In the genomic region with DNA sequence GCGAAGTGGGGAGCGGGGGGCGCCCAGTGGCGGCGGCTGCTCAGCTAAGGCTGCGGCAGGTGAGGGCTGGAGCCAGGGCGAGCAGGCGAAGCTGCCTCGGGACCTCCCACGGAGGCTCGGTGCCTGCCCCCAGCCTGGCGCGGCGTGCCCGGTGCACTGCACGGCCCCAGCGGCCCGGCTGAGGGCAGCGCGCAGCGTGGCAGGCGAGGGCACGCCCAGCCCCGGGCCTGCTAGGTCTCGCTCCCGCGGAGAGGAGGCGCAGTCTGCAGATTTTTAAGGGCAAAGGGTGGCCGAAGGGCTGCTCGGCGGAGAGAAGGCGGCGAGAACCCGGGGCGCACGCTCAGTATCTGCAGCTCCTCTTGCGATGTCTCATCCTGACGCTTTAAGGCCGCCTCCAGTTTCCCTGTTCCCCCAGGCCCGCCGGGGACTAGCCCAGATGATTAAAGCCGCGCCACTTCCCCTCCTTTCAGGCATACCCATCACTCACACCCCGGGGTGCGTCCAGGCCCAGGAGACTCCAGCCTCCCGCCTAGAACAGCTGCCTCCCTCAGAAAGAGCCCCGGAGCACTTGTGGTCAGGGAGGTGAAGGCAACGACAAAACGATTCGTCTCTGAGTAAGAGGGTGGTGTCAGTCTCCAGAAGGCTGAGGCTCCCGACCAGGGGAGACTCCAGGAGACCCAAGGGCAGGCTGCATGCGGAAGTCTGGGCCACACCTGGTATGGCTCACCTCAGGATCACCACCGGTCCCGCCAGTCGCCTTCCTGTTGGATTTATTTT, we compare ENCODE assay signal across 1 cellular context.
A peak's percentile ranks its signal among the peaks of the same experiment; 100 is the strongest.
TF ChIP-seq lines count a peak whose summit lies in the region.

A gene with protein sequence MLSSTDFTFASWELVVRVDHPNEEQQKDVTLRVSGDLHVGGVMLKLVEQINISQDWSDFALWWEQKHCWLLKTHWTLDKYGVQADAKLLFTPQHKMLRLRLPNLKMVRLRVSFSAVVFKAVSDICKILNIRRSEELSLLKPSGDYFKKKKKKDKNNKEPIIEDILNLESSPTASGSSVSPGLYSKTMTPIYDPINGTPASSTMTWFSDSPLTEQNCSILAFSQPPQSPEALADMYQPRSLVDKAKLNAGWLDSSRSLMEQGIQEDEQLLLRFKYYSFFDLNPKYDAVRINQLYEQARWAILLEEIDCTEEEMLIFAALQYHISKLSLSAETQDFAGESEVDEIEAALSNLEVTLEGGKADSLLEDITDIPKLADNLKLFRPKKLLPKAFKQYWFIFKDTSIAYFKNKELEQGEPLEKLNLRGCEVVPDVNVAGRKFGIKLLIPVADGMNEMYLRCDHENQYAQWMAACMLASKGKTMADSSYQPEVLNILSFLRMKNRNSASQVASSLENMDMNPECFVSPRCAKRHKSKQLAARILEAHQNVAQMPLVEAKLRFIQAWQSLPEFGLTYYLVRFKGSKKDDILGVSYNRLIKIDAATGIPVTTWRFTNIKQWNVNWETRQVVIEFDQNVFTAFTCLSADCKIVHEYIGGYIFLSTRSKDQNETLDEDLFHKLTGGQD (minus strand): TSS at position 158 of the 777 bp plus-strand sequence. CDS start 3,476 bp downstream, outside the sequence.

TF ChIP-seq in HepG2, 621 proteins besides CTCF, POLR2A, EP300 and RAD21 (continued from another document and continues in another):
- TF ChIP-seq, protein P1, sequence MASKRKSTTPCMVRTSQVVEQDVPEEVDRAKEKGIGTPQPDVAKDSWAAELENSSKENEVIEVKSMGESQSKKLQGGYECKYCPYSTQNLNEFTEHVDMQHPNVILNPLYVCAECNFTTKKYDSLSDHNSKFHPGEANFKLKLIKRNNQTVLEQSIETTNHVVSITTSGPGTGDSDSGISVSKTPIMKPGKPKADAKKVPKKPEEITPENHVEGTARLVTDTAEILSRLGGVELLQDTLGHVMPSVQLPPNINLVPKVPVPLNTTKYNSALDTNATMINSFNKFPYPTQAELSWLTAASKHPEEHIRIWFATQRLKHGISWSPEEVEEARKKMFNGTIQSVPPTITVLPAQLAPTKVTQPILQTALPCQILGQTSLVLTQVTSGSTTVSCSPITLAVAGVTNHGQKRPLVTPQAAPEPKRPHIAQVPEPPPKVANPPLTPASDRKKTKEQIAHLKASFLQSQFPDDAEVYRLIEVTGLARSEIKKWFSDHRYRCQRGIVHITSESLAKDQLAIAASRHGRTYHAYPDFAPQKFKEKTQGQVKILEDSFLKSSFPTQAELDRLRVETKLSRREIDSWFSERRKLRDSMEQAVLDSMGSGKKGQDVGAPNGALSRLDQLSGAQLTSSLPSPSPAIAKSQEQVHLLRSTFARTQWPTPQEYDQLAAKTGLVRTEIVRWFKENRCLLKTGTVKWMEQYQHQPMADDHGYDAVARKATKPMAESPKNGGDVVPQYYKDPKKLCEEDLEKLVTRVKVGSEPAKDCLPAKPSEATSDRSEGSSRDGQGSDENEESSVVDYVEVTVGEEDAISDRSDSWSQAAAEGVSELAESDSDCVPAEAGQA (IDR thresholded peaks at IDR 0.05; ENCODE audit: low read depth), result peak; percentile 39; the same call in 1 of the 2 replicates
- TF ChIP-seq, protein P1 (CRISPR knock-in tag; IDR thresholded peaks at IDR 0.05; ENCODE audit: borderline replicate concordance), result peak; percentile 93; the same call in 1 of the 2 replicates
- TF ChIP-seq ZBTB20 (CRISPR knock-in tag; IDR thresholded peaks at IDR 0.05; ENCODE audit: borderline replicate concordance, low read depth) (peak; percentile 82; the same call in 1 of the 2 replicates), BRD4 (CRISPR knock-in tag; IDR thresholded peaks at IDR 0.05) (peak; percentile 93), ZFP90 (CRISPR knock-in tag; IDR thresholded peaks at IDR 0.05; ENCODE audit: borderline replicate concordance) (peak; percentile 91; the same call in 1 of the 2 replicates), PTBP1 (IDR thresholded peaks at IDR 0.05; ENCODE audit: low read depth, low read length, poor library complexity, severe bottlenecking) (peak; percentile 67), SOX6 (IDR thresholded peaks at IDR 0.05) (no peak), SOX6 (CRISPR knock-in tag; IDR thresholded peaks at IDR 0.05) (no peak; the same call in 1 of the 2 replicates), ATM (IDR thresholded peaks at IDR 0.05; ENCODE audit: borderline replicate concordance) (no peak), RBM22 (optimal IDR thresholded peaks at IDR 0.05; ENCODE audit: low read length) (no peak), PRMT3 (CRISPR knock-in tag; IDR thresholded peaks at IDR 0.05; ENCODE audit: borderline replicate concordance, low read depth) (no peak), SRSF4 (IDR thresholded peaks at IDR 0.05; ENCODE audit: low read depth, low read length, poor library complexity, severe bottlenecking) (no peak), ZFYVE20 (CRISPR knock-in tag; IDR thresholded peaks at IDR 0.05; ENCODE audit: borderline replicate concordance, low read depth) (peak; percentile 95), ARNT (IDR thresholded peaks at IDR 0.05) (no peak), RCOR2 (CRISPR knock-in tag; IDR thresholded peaks at IDR 0.05) (no peak), GTF3A (CRISPR knock-in tag; conservative IDR thresholded peaks at IDR 0.05) (no peak), MIER2 (CRISPR knock-in tag; IDR thresholded peaks at IDR 0.05) (peak; percentile 54; the same call in 1 of the 2 replicates), IKZF1 (IDR thresholded peaks at IDR 0.05) (no peak), ZNF138 (CRISPR knock-in tag; IDR thresholded peaks at IDR 0.05; ENCODE audit: low read depth) (peak; percentile 95; the same call in 1 of the 2 replicates), ZNF337 (CRISPR knock-in tag; IDR thresholded peaks at IDR 0.05; ENCODE audit: borderline replicate concordance, low read depth) (no peak), ZNF670 (CRISPR knock-in tag; IDR thresholded peaks at IDR 0.05; ENCODE audit: borderline replicate concordance) (no peak; the same call in 1 of the 2 replicates), ZSCAN21 (CRISPR knock-in tag; IDR thresholded peaks at IDR 0.05; ENCODE audit: borderline replicate concordance) (peak; percentile 93), ZZZ3 (CRISPR knock-in tag; IDR thresholded peaks at IDR 0.05; ENCODE audit: borderline replicate concordance) (peak; percentile 87), SRSF1 (optimal IDR thresholded peaks at IDR 0.05; ENCODE audit: low read depth, low read length) (peak; percentile 33), SMYD3 (CRISPR knock-in tag; IDR thresholded peaks at IDR 0.05) (peak; percentile 70; the same call in 1 of the 2 replicates), IRF2 (CRISPR knock-in tag; IDR thresholded peaks at IDR 0.05) (peak; percentile 80), SP2 (CRISPR knock-in tag; IDR thresholded peaks at IDR 0.05) (no peak; the same call in 1 of the 2 replicates), AGO2 (optimal IDR thresholded peaks at IDR 0.05; ENCODE audit: low read depth, low read length) (peak; percentile 93), ZNF484 (CRISPR knock-in tag; IDR thresholded peaks at IDR 0.05; ENCODE audit: borderline replicate concordance, low read depth) (no peak), ZSCAN29 (CRISPR knock-in tag; conservative IDR thresholded peaks at IDR 0.05) (peak; percentile 70; the same call in 1 of the 2 replicates)
- TF ChIP-seq, protein P2, sequence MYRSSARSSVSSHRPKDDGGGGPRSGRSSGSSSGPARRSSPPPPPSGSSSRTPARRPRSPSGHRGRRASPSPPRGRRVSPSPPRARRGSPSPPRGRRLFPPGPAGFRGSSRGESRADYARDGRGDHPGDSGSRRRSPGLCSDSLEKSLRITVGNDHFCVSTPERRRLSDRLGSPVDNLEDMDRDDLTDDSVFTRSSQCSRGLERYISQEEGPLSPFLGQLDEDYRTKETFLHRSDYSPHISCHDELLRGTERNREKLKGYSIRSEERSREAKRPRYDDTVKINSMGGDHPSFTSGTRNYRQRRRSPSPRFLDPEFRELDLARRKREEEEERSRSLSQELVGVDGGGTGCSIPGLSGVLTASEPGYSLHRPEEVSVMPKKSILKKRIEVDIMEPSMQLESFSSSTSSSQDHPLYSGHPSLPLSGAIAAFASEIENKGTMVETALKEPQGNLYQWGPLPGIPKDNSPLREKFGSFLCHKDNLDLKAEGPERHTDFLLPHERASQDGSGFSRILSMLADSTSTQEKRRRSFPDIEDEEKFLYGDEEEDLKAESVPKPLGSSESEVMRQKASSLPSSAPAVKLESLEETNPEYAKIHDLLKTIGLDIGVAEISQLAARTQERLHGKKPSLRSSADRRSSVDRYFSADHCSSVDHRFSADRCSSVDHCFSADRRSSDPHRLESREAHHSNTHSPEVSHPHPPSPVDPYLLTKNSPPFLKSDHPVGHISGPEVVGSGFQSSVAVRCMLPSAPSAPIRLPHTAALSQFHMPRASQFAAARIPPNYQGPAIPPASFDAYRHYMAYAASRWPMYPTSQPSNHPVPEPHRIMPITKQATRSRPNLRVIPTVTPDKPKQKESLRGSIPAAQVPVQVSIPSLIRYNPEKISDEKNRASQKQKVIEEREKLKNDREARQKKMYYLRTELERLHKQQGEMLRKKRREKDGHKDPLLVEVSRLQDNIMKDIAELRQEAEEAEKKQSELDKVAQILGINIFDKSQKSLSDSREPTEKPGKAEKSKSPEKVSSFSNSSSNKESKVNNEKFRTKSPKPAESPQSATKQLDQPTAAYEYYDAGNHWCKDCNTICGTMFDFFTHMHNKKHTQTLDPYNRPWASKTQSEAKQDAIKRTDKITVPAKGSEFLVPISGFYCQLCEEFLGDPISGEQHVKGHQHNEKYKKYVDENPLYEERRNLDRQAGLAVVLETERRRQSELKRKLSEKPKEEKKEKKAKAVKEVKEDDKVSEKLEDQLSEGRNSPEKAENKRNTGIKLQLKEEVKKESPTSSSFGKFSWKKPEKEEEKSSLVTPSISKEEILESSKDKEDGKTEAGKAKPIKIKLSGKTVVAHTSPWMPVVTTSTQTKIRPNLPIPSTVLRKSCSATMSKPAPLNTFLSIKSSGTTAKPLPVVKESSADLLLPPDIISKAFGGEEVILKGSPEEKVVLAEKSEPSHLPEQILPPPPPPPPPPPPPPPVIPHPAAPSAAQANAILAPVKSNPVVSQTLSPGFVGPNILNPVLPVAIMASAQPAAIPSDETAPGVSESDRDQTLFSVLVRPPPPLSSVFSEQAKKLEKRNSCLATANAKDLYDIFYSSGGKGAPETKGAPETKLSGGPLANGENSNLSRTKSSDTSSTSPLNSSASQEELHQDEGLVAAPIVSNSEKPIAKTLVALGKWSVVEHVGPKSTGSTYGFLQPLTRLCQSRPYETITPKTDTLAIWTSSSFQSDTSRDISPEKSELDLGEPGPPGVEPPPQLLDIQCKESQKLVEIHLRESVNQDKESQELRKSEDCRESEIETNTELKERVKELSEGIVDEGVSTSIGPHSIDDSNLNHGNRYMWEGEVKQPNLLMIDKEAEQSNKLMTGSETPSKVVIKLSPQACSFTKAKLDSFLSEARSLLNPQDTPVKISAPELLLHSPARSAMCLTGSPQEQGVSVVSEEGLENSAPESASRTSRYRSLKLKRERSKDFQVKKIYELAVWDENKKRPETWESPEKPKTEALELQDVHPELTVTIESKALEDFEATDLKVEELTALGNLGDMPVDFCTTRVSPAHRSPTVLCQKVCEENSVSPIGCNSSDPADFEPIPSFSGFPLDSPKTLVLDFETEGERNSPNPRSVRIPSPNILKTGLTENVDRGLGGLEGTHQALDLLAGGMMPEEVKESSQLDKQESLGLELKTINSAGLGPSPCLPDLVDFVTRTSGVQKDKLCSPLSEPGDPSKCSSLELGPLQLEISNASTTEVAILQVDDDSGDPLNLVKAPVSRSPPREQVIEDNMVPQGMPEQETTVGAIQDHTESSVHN (CRISPR knock-in tag; IDR thresholded peaks at IDR 0.05), result peak; percentile 89; the same call in 1 of the 2 replicates
- TF ChIP-seq, protein P3, sequence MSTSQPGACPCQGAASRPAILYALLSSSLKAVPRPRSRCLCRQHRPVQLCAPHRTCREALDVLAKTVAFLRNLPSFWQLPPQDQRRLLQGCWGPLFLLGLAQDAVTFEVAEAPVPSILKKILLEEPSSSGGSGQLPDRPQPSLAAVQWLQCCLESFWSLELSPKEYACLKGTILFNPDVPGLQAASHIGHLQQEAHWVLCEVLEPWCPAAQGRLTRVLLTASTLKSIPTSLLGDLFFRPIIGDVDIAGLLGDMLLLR (CRISPR knock-in tag; IDR thresholded peaks at IDR 0.05), result peak; percentile 96
- TF ChIP-seq, protein P4, sequence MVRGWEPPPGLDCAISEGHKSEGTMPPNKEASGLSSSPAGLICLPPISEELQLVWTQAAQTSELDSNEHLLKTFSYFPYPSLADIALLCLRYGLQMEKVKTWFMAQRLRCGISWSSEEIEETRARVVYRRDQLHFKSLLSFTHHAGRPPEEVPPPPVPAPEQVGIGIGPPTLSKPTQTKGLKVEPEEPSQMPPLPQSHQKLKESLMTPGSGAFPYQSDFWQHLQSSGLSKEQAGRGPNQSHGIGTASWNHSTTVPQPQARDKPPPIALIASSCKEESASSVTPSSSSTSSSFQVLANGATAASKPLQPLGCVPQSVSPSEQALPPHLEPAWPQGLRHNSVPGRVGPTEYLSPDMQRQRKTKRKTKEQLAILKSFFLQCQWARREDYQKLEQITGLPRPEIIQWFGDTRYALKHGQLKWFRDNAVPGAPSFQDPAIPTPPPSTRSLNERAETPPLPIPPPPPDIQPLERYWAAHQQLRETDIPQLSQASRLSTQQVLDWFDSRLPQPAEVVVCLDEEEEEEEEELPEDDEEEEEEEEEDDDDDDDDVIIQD (CRISPR knock-in tag; IDR thresholded peaks at IDR 0.05; ENCODE audit: low read depth), result no peak; the same call in 1 of the 2 replicates
- TF ChIP-seq, protein P5, sequence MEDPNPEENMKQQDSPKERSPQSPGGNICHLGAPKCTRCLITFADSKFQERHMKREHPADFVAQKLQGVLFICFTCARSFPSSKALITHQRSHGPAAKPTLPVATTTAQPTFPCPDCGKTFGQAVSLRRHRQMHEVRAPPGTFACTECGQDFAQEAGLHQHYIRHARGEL (CRISPR knock-in tag; IDR thresholded peaks at IDR 0.05), result 0 out of 2 replicates have a peak, but pooled peaks have one; percentile 41
- TF ChIP-seq, protein P6, sequence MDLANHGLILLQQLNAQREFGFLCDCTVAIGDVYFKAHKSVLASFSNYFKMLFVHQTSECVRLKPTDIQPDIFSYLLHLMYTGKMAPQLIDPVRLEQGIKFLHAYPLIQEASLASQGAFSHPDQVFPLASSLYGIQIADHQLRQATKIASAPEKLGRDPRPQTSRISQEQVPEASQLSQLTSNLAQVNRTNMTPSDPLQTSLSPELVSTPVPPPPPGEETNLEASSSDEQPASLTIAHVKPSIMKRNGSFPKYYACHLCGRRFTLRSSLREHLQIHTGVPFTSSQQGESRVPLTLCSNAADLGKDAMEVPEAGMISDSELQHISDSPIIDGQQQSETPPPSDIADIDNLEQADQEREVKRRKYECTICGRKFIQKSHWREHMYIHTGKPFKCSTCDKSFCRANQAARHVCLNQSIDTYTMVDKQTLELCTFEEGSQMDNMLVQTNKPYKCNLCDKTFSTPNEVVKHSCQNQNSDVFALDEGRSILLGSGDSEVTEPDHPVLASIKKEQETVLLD (CRISPR knock-in tag; IDR thresholded peaks at IDR 0.05; ENCODE audit: low read depth), result no peak
